In the genomic region with DNA sequence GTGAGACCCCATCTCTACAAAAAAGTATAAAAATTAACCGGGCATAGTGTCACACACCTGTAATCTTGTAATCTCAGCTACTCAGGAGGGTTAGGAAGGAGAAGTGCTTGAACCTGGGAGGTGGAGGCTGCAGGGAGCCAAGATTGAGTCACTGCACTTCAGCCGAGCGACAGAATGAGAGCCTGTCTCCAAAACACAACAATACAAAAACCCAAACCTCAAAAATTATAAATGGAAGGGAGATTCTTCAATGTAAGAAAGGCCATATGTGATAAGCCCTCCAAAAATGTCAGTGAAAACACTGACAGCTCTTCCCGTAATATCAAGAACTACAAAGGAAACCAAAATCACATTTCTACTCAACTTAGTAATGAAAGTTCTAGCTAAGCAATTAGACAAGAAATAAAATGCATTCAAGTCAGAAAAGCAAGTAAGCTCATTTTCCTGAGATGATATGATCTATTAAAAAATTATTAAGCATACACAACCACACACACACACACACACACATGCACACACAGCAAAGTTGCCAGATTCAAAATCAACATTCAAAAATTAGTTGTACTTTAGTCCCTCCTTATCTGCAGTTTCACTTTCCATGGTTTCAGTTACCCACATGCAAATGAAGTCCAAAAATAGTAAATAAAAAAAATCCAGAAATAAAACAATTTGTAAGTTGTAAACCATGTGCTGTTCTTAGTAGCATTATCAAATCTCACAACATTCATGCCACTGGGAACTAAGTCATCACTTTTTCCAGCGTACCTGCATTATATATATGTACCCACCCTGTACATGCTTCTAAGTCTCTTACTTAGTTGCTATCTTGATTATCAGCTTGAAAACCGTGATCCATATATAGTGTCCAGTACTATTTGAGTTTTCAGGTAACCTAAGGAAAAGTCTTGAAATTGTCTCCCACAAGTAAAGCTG, we compare ENCODE assay signal across 14 cellular contexts.
A peak's percentile ranks its signal among the peaks of the same experiment; 100 is the strongest.
DNase-seq lines count a peak whose midpoint lies in the region; ATAC-seq, FAIRE-seq and TF ChIP-seq lines count a peak whose summit lies in the region.
"Had no signal": no experiment of that assay in that cellular context is flagged by ENCODE, and none has a peak within 500 bp of the region (broad histone marks: within the 10 kb centered on the region; RNA-seq: fewer than 3 reads in every experiment).

No MANE protein-coding gene starts in this region.

- POLR2A ChIA-PET in CD4-positive, alpha-beta T cell (lab: Charles Lee) = no interaction called here
- POLR2A ChIA-PET in SK-N-SH (lab: Yijun Ruan, JAX) = no interaction called here

- H2AFZ ChIP-seq in SK-N-SH (ENCODE audit: low read depth) = no peak overlapping the region

- no peaks in the 10 kb centered on the region for H3K4me1 ChIP-seq in SK-N-SH (ENCODE audit: control insufficient read depth in 1 of 2, insufficient read depth in 2 of 2, low read depth in 1 of 2, low read length in 1 of 2)
- H3K4me1 ChIP-seq: BE2C had no signal

- no peaks in the 10 kb centered on the region for H3K27me3 ChIP-seq in CD4-positive, alpha-beta T cell (ENCODE audit: control insufficient read depth, insufficient read depth, low read length)
- H3K27me3 ChIP-seq in brain microvascular endothelial cell (replicated peaks) (no peaks in the 10 kb centered on the region), SK-N-SH (ENCODE audit: insufficient read depth) (no peaks in the 10 kb centered on the region)
- H3K27me3 ChIP-seq: BE2C, ovary, tibial nerve had no signal

- H3K36me3 ChIP-seq in brain microvascular endothelial cell (replicated peaks) (no peaks in the 10 kb centered on the region), SK-N-SH (replicated peaks in 1 of 2; ENCODE audit: control insufficient read depth in 1 of 2, insufficient read depth in 2 of 2, low read length in 1 of 2) (no peaks in the 10 kb centered on the region)
- H3K36me3 ChIP-seq: BE2C, ovary, tibial nerve had no signal

- H3K79me2 ChIP-seq in SK-N-SH (ENCODE audit: insufficient read depth) = no peaks in the 10 kb centered on the region

- H3F3A ChIP-seq in SK-N-SH (replicated peaks; ENCODE audit: insufficient read depth) = no peaks in the 10 kb centered on the region

- no peak overlapping the region for H3K9ac ChIP-seq in SK-N-SH

- FAIRE-seq in GM12891 (lab: Jason Lieb, UNC) = peak; percentile 76
- FAIRE-seq: H1 had no signal

- H3K9me3 ChIP-seq in CD4-positive, alpha-beta T cell (ENCODE audit: control insufficient read depth, low read length) = no peaks in the 10 kb centered on the region
- no peaks in the 10 kb centered on the region for H3K9me3 ChIP-seq in SK-N-SH
- H3K9me3 ChIP-seq: BE2C, ovary, tibial nerve had no signal

- peak overlapping the region; percentile 80 for H3K27ac Mint-ChIP-seq in CD4-positive, alpha-beta T cell
- H3K27ac Mint-ChIP-seq in dendritic cell treated with granulocyte-macrophage colony-stimulating factor and Interleukin-4, amounts not matched to agents 40 ng/mL and 50 ng/mL, for 4 days = no peak overlapping the region

- TF ChIP-seq EP300 in SK-N-SH (IDR thresholded peaks at IDR 0.05; ENCODE audit: borderline replicate concordance in 1 of 2, low read depth in 1 of 2, low read length in 1 of 2) = no peak

- no peaks in the 10 kb centered on the region for H3K27me3 Mint-ChIP-seq in CD4-positive, alpha-beta T cell
- no peaks in the 10 kb centered on the region for H3K27me3 Mint-ChIP-seq in dendritic cell treated with granulocyte-macrophage colony-stimulating factor and Interleukin-4, amounts not matched to agents 40 ng/mL and 50 ng/mL, for 4 days

- no peak for TF ChIP-seq CTCF in CD4-positive, alpha-beta T cell (IDR thresholded peaks at IDR 0.05)
- TF ChIP-seq CTCF in brain microvascular endothelial cell (IDR thresholded peaks at IDR 0.05; ENCODE audit: low read depth, low read length, missing control alignments) = no peak
- no peak for TF ChIP-seq CTCF in SK-N-SH (IDR thresholded peaks at IDR 0.05)

- in situ Hi-C loops in brain microvascular endothelial cell (cut with HindIII; ENCODE audit: low pct_ligation_motif_present, low sequenced_read_pairs) = no loop called here

- WGBS in SK-N-SH (ENCODE audit: low lambda C conversion rate) = no CpG with 5 or more reads among the region's 6 CpGs

- no peaks in the 10 kb centered on the region for H3K9me3 Mint-ChIP-seq in CD4-positive, alpha-beta T cell
- no peaks in the 10 kb centered on the region for H3K9me3 Mint-ChIP-seq in dendritic cell treated with granulocyte-macrophage colony-stimulating factor and Interleukin-4, amounts not matched to agents 40 ng/mL and 50 ng/mL, for 4 days

- no peak for DNase-seq in CD4-positive, alpha-beta T cell
- no peak for DNase-seq in GM12891 (ENCODE audit: insufficient read length, low spot score)
- peak; percentile 7 for DNase-seq in activated CD4-positive, alpha-beta T cell treated with anti-CD3 and anti-CD28 coated beads, Interleukin-2, amount 50 U/mL, for 1 hour
- DNase-seq in brain microvascular endothelial cell = no peak
- DNase-seq in NCI-H2171 treated with DMSO at 0.1 percent for 48 hours (lab: John Stamatoyannopoulos, UW) = no peak
- DNase-seq in SK-N-SH = no peak
- DNase-seq: BE2C, NCI-H2081, NCI-H526, ovary, SIG-M5 had no signal

- H3K4me2 ChIP-seq in SK-N-SH = no peak overlapping the region

- CTCF ChIA-PET in CD4-positive, alpha-beta T cell (lab: Charles Lee) = no interaction called here
- CTCF ChIA-PET in SK-N-SH (lab: Yijun Ruan, JAX) = no interaction called here

- H3K27ac ChIP-seq in CD4-positive, alpha-beta T cell (ENCODE audit: low read depth, low read length) = no peak overlapping the region
- H3K27ac ChIP-seq in brain microvascular endothelial cell (no peak overlapping the region), SK-N-SH (ENCODE audit: low read depth in 2 of 2, low read length in 1 of 2) (no peak overlapping the region)
- H3K27ac ChIP-seq: ovary, tibial nerve had no signal

- H3K4me1 Mint-ChIP-seq in CD4-positive, alpha-beta T cell (ENCODE audit: low read depth) = peaks cover 31% of the 10 kb centered on the region
- H3K4me1 Mint-ChIP-seq in dendritic cell treated with granulocyte-macrophage colony-stimulating factor and Interleukin-4, amounts not matched to agents 40 ng/mL and 50 ng/mL, for 4 days (ENCODE audit: low read depth) = peaks cover 7% of the 10 kb centered on the region

- H4K20me1 ChIP-seq in SK-N-SH (ENCODE audit: insufficient read depth) = no peaks in the 10 kb centered on the region

- intact Hi-C loops in CD4-positive, alpha-beta T cell (cut with DNase I, micrococcal nuclease) = no loop called here
- intact Hi-C loops in dendritic cell treated with granulocyte-macrophage colony-stimulating factor and Interleukin-4, amounts not matched to agents 40 ng/mL and 50 ng/mL, for 4 days (cut with micrococcal nuclease) = no loop called here

- H3K4me3 ChIP-seq in brain microvascular endothelial cell (ENCODE audit: low read depth, low read length) (no peak overlapping the region), SK-N-SH (ENCODE audit: low read depth in 2 of 2, low read length in 1 of 2) (no peak overlapping the region)
- H3K4me3 ChIP-seq: ovary, tibial nerve had no signal

- no peak for TF ChIP-seq RAD21 in SK-N-SH (IDR thresholded peaks at IDR 0.05; ENCODE audit: low read length)

- peaks cover 25% of the 10 kb centered on the region for H3K36me3 Mint-ChIP-seq in CD4-positive, alpha-beta T cell (ENCODE audit: low read depth)
- H3K36me3 Mint-ChIP-seq in dendritic cell treated with granulocyte-macrophage colony-stimulating factor and Interleukin-4, amounts not matched to agents 40 ng/mL and 50 ng/mL, for 4 days (ENCODE audit: low read depth) = peaks cover 15% of the 10 kb centered on the region

- H3K9me2 ChIP-seq in SK-N-SH = no peaks in the 10 kb centered on the region

- TF ChIP-seq POLR2A in GM12891 (IDR thresholded peaks at IDR 0.05; ENCODE audit: low read depth, low read length) = no peak

- peak; percentile 17 for ATAC-seq in CD4-positive, alpha-beta T cell (ENCODE audit: poor library complexity)

- peak overlapping the region; percentile 76 for H3K4me3 Mint-ChIP-seq in CD4-positive, alpha-beta T cell
- H3K4me3 Mint-ChIP-seq in dendritic cell treated with granulocyte-macrophage colony-stimulating factor and Interleukin-4, amounts not matched to agents 40 ng/mL and 50 ng/mL, for 4 days = peak overlapping the region; percentile 50

TF ChIP-seq in GM12891, 5 proteins besides CTCF, POLR2A, EP300 and RAD21:
- TF ChIP-seq POU2F2 (IDR thresholded peaks at IDR 0.05; ENCODE audit: low read depth, low read length) (no peak), TAF1 (IDR thresholded peaks at IDR 0.05; ENCODE audit: low read depth, low read length) (no peak), SPI1 (IDR thresholded peaks at IDR 0.05; ENCODE audit: low read depth, low read length) (0 out of 2 replicates have a peak, but pooled peaks have one; percentile 8)

TF ChIP-seq in SK-N-SH, 30 proteins besides CTCF, POLR2A, EP300 and RAD21:
- TF ChIP-seq FOXJ3 (CRISPR knock-in tag; IDR thresholded peaks at IDR 0.05) = no peak
- TF ChIP-seq TEAD4 (IDR thresholded peaks at IDR 0.05; ENCODE audit: borderline replicate concordance, insufficient read depth) = no peak
- no peak for TF ChIP-seq RXRA (IDR thresholded peaks at IDR 0.05; ENCODE audit: borderline replicate concordance, low read depth)
- TF ChIP-seq POLR2AphosphoS5 (IDR thresholded peaks at IDR 0.05; ENCODE audit: low read depth, low read length) = no peak
- TF ChIP-seq NRF1 (IDR thresholded peaks at IDR 0.05; ENCODE audit: low read depth, low read length) = no peak
- TF ChIP-seq RFX5 (IDR thresholded peaks at IDR 0.05; ENCODE audit: low read length) = no peak
- TF ChIP-seq YY1 (IDR thresholded peaks at IDR 0.05; ENCODE audit: low read depth) = no peak
- no peak for TF ChIP-seq TAF1 (IDR thresholded peaks at IDR 0.05; ENCODE audit: borderline replicate concordance, low read depth, low read length)
- TF ChIP-seq, protein P1, sequence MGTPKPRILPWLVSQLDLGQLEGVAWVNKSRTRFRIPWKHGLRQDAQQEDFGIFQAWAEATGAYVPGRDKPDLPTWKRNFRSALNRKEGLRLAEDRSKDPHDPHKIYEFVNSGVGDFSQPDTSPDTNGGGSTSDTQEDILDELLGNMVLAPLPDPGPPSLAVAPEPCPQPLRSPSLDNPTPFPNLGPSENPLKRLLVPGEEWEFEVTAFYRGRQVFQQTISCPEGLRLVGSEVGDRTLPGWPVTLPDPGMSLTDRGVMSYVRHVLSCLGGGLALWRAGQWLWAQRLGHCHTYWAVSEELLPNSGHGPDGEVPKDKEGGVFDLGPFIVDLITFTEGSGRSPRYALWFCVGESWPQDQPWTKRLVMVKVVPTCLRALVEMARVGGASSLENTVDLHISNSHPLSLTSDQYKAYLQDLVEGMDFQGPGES (IDR thresholded peaks at IDR 0.05; ENCODE audit: low read depth, low read length) = no peak
